ENCODE assay signal across 10 cellular contexts in the genomic region with DNA sequence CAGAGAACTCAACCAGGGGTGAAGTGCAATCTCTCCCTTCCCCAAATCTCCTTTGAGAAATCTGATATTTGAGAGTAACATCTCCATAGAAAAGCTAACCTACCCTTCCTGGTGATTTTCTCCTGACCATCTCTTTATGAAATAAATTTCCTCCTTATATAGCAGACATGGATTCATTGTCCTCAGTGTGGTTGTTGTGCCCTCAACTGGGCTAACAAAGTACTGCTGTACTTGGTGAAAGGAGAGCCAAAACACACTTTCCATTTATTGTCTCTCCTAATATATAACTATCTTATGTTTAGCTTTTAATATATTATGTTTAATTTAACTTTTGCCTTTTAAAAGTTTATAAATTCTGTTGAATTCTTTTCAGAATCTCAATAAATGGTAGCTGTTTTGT.
DNase-seq lines count a peak whose midpoint lies in the region; ATAC-seq and TF ChIP-seq lines count a peak whose summit lies in the region.
"Had no signal": no experiment of that assay in that cellular context is flagged by ENCODE, and none has a peak within 500 bp of the region (broad histone marks: within the 10 kb centered on the region; RNA-seq: fewer than 3 reads in every experiment).

No MANE protein-coding gene starts in this region.

- DNase-seq in Caki2 (ENCODE audit: low read depth) (peak; percentile 2), HEK293T (ENCODE audit: extremely low spot score) (peak; percentile 6), WERI-Rb-1 (peak; percentile 5), left lung (no peak), GM19240 (ENCODE audit: insufficient read length, low spot score) (no peak), GM20000 (ENCODE audit: low spot score) (no peak)
- DNase-seq in activated T-cell treated with anti-CD3 and anti-CD28 coated beads, Interleukin-2, amount 50 U/mL, for 4 hours, result no peak
- no peak for DNase-seq in CD8-positive, alpha-beta memory T cell
- DNase-seq: NCI-H1694, T-helper 2 cell had no signal

- H3K9me3 Mint-ChIP-seq in activated T-cell treated with anti-CD3 and anti-CD28 coated beads, Interleukin-2, amount 50 U/mL, for 4 hours, result peaks cover 26% of the 10 kb centered on the region
- peaks cover 2 to 16% (median 4%) of the 10 kb centered on the region in 5 donors for H3K9me3 Mint-ChIP-seq in CD8-positive, alpha-beta memory T cell

- H3K9me3 ChIP-seq in WERI-Rb-1 (ENCODE audit: severe bottlenecking), result no peaks in the 10 kb centered on the region
- H3K9me3 ChIP-seq in left lung, result no peaks in the 10 kb centered on the region
- H3K9me3 ChIP-seq in CD8-positive, alpha-beta memory T cell (ENCODE audit: low read length), result no peaks in the 10 kb centered on the region

- H3K4me3 Mint-ChIP-seq in activated T-cell treated with anti-CD3 and anti-CD28 coated beads, Interleukin-2, amount 50 U/mL, for 4 hours, result no peak overlapping the region
- H3K4me3 Mint-ChIP-seq in CD8-positive, alpha-beta memory T cell, result no peak overlapping the region

- no peaks in the 10 kb centered on the region for H3K4me1 ChIP-seq in left lung
- H3K4me1 ChIP-seq in CD8-positive, alpha-beta memory T cell (ENCODE audit: insufficient read depth, low read length), result no peaks in the 10 kb centered on the region

- no peaks in the 10 kb centered on the region for H3K27me3 Mint-ChIP-seq in activated T-cell treated with anti-CD3 and anti-CD28 coated beads, Interleukin-2, amount 50 U/mL, for 4 hours (ENCODE audit: low read depth)
- H3K27me3 Mint-ChIP-seq in CD8-positive, alpha-beta memory T cell, result no peaks in the 10 kb centered on the region

- no peaks in the 10 kb centered on the region for H3K4me1 Mint-ChIP-seq in activated T-cell treated with anti-CD3 and anti-CD28 coated beads, Interleukin-2, amount 50 U/mL, for 4 hours (ENCODE audit: low read depth)
- H3K4me1 Mint-ChIP-seq in CD8-positive, alpha-beta memory T cell, result no peaks in the 10 kb centered on the region

- H3K27ac ChIP-seq in WERI-Rb-1 (no peak overlapping the region), left lung (no peak overlapping the region)
- H3K27ac ChIP-seq in CD8-positive, alpha-beta memory T cell (ENCODE audit: low read depth, low read length), result no peak overlapping the region

- 0 out of 2 replicates have a peak, but pooled peaks have one; percentile 32 for TF ChIP-seq CTCF in WERI-Rb-1 (IDR thresholded peaks at IDR 0.05; ENCODE audit: low read depth, low read length)
- TF ChIP-seq CTCF in left lung (IDR thresholded peaks at IDR 0.05), result peak in 1 of 2 donors; percentile 20
- TF ChIP-seq CTCF in GM20000 (IDR thresholded peaks at IDR 0.05; ENCODE audit: extremely low read depth, missing control alignments), result no peak

- POLR2A ChIA-PET in HEK293T (lab: Yijun Ruan, JAX), result no interaction called here
- POLR2A ChIA-PET in CD8-positive, alpha-beta memory T cell (lab: Charles Lee), result no interaction called here

- CTCF ChIA-PET in HEK293T (lab: Yijun Ruan, JAX), result no interaction called here
- CTCF ChIA-PET in CD8-positive, alpha-beta memory T cell (lab: Charles Lee), result no interaction called here

- ATAC-seq in left lung, result peak; percentile 47
- no peak for ATAC-seq in activated T-cell treated with anti-CD3 and anti-CD28 coated beads, Interleukin-2, amount 50 U/mL, for 4 hours

- H3K36me3 Mint-ChIP-seq in activated T-cell treated with anti-CD3 and anti-CD28 coated beads, Interleukin-2, amount 50 U/mL, for 4 hours (ENCODE audit: insufficient read depth), result no peaks in the 10 kb centered on the region
- no peaks in the 10 kb centered on the region for H3K36me3 Mint-ChIP-seq in CD8-positive, alpha-beta memory T cell

- H3K36me3 ChIP-seq in WERI-Rb-1, result no peaks in the 10 kb centered on the region
- no peaks in the 10 kb centered on the region for H3K36me3 ChIP-seq in left lung
- H3K36me3 ChIP-seq in CD8-positive, alpha-beta memory T cell (ENCODE audit: insufficient read depth, low read length), result no peaks in the 10 kb centered on the region

- in situ Hi-C loops in Caki2 (cut with HindIII; ENCODE audit: low pct_unique_long_range_greater_than_20kb, low sequenced_read_pairs), result no loop called here

- no peak overlapping the region for H3K27ac Mint-ChIP-seq in CD8-positive, alpha-beta memory T cell

- intact Hi-C loops in left lung (cut with DNase I), result no loop called here

- H3K4me3 ChIP-seq in WERI-Rb-1 (ENCODE audit: low read depth, low read length) (no peak overlapping the region), left lung (no peak overlapping the region)
- no peak overlapping the region for H3K4me3 ChIP-seq in CD8-positive, alpha-beta memory T cell (ENCODE audit: low read length)

- no peaks in the 10 kb centered on the region for H3K27me3 ChIP-seq in WERI-Rb-1 (ENCODE audit: insufficient read depth, low read depth, severe bottlenecking)
- H3K27me3 ChIP-seq in left lung, result no peaks in the 10 kb centered on the region
- H3K27me3 ChIP-seq in CD8-positive, alpha-beta memory T cell (ENCODE audit: insufficient read depth, low read length, poor library complexity, severe bottlenecking), result no peaks in the 10 kb centered on the region

TF ChIP-seq in HEK293T, 16 proteins besides CTCF, POLR2A, EP300 and RAD21:
- TF ChIP-seq SUZ12 (IDR thresholded peaks at IDR 0.05) (no peak), FOXM1 (IDR thresholded peaks at IDR 0.05; ENCODE audit: borderline replicate concordance) (no peak), HDGF (IDR thresholded peaks at IDR 0.05; ENCODE audit: borderline replicate concordance) (no peak), LEF1 (IDR thresholded peaks at IDR 0.05; ENCODE audit: borderline replicate concordance) (no peak), FOXA1 (IDR thresholded peaks at IDR 0.05) (no peak), FOXK2 (IDR thresholded peaks at IDR 0.05) (no peak), CTBP1 (IDR thresholded peaks at IDR 0.05; ENCODE audit: borderline replicate concordance) (no peak), SP1 (IDR thresholded peaks at IDR 0.05) (no peak)

Comparison
In these comparisons a context has a peak if more than half of its experiments do, and no peak if none do; other contexts are left out.
1. DNase-seq: peak in Caki2 (single experiment), HEK293T (single experiment) and WERI-Rb-1 (single experiment); none in left lung (0 of 2), activated T-cell treated with anti-CD3 and anti-CD28 coated beads, Interleukin-2, amount 50 U/mL, for 4 hours (single experiment), CD8-positive, alpha-beta memory T cell (0 of 5), GM19240 (single experiment) and GM20000 (single experiment).